ENCODE assay signal across 26 cellular contexts in genomic region chr5:158654415-158654814, GRCh38.
"Had no signal": no experiment of that assay in that cellular context is flagged by ENCODE, and none has a peak within 500 bp of the region (broad histone marks: within the 10 kb centered on the region; RNA-seq: fewer than 3 reads in every experiment).

No MANE protein-coding gene starts in this region.

- H3K9me3 ChIP-seq: colonic mucosa, esophagus squamous epithelium, gastrocnemius medialis, lower lobe of right lung, mucosa of descending colon had no signal

- H3K4me2 ChIP-seq: hepatocyte had no signal

- H3K4me1 ChIP-seq: colonic mucosa, esophagus squamous epithelium, gastrocnemius medialis, heart left ventricle, left ventricle myocardium inferior, lower lobe of right lung had no signal

- FAIRE-seq: endometrium, kidney had no signal

- H3K79me2 ChIP-seq: hepatocyte had no signal

- H3K27ac ChIP-seq: colonic mucosa, epithelial cell of prostate, esophagus squamous epithelium, gastrocnemius medialis, heart left ventricle, hepatocyte, left ventricle myocardium inferior, lower lobe of right lung had no signal

- H3K4me3 ChIP-seq: colonic mucosa, esophagus squamous epithelium, gastrocnemius medialis, heart left ventricle, hepatocyte, left ventricle myocardium inferior, lower lobe of right lung, mucosa of descending colon had no signal

- H2AFZ ChIP-seq: hepatocyte had no signal

- H3K27me3 ChIP-seq: colonic mucosa, esophagus squamous epithelium, gastrocnemius medialis, heart left ventricle, hepatocyte had no signal

- ATAC-seq: effector memory CD8-positive, alpha-beta T cell; esophagus mucosa; gastrocnemius medialis; heart left ventricle; left colon; lower lobe of right lung; mucosa of descending colon had no signal

- DNase-seq: colonic mucosa; cortex of kidney; effector CD8-positive, alpha-beta T cell; effector memory CD8-positive, alpha-beta T cell; endodermal cell; erythroblast; esophagus squamous epithelium; foreskin fibroblast; foreskin melanocyte; gastrocnemius medialis; heart left ventricle; hypothalamus; immature natural killer cell; islet precursor cell; kidney; kidney glomerular epithelial cell; left colon; left ventricle myocardium inferior; lower lobe of right lung; mesenchymal stem cell; mucosa of descending colon; naive B cell had no signal

- H3K36me3 ChIP-seq: colonic mucosa, esophagus squamous epithelium, gastrocnemius medialis, heart left ventricle, left ventricle myocardium inferior, lower lobe of right lung had no signal
